Comparison of ENCODE assay signal across 34 cellular contexts in the genomic region with DNA sequence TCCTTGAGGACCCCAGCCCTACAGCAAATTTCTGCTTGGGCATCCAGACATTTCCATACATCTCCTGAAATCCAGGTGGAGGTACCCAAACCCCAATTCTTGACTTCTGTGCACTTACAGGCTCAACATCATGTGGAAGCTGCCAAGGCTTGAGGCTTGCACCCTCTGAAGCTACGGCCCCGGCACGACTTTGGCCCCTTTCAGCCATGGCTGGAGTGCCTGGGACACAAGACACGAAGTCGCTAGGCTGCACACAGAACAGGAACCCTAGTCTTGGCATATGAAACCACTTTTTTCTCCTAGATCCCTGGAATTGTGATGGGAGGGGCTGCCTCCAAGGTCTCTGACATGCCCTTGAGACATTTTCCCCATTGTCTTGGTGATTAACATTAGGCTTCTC.
"Had no signal": no experiment of that assay in that cellular context is flagged by ENCODE, and none has a peak within 500 bp of the region (broad histone marks: within the 10 kb centered on the region; RNA-seq: fewer than 3 reads in every experiment).

No MANE protein-coding gene starts in this region.

- H3K4me3 ChIP-seq: MG63 had no signal

- DNase-seq: Karpas-422, Kasumi-1, MG63, MM.1S, MV-4-11, NCI-H1048, NCI-H1092, NCI-H1092 treated with DMSO at 0.1 percent for 48 hours, NCI-H1105, NCI-H1105 treated with DMSO at 0.1 percent for 48 hours, NCI-H1417, NCI-H1417 treated with DMSO at 0.1 percent for 48 hours, NCI-H1436, NCI-H1436 treated with DMSO at 0.1 percent for 48 hours, NCI-H146, NCI-H1694, NCI-H1694 treated with DMSO at 0.1 percent for 48 hours, NCI-H187, NCI-H187 treated with DMSO at 0.1 percent for 48 hours, NCI-H1930, NCI-H2029, NCI-H2029 treated with DMSO at 0.1 percent for 48 hours, NCI-H2081, NCI-H2081 treated with DMSO at 0.1 percent for 48 hours, NCI-H2107, NCI-H2171, NCI-H2171 treated with DMSO at 0.1 percent for 48 hours, NCI-H2227 treated with DMSO at 0.1 percent for 48 hours, NCI-H226, NCI-H345, NCI-H446, NCI-H446 treated with DMSO at 0.1 percent for 48 hours, NCI-H510A had no signal

- H3K27me3 ChIP-seq: MG63 had no signal

- H3K36me3 ChIP-seq: MG63 had no signal

- H3K27ac ChIP-seq: KMS-11 had no signal

- H3K9me3 ChIP-seq: MG63 had no signal
